Comparison of ENCODE assay signal across 19 cellular contexts in the genomic region with DNA sequence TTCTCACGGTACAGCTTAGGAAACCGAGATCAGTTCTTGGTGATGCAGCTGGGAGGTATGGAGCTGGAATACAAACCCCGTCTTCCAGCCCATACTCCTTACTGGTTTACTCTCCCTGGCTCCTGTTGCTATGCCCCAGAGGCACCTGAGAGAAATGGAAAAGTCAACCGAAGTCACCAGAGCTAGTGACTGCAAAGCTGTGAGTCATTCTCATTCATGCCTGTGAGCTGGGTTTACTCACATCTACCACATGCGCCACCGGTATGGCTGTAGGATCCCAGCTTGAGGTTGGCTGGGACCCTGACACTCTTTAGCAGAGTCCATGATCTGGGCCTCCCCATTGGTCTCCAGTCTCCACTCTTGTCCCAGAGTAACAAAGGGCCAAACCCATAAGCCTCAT.
DNase-seq lines count a peak whose midpoint lies in the region; ATAC-seq, FAIRE-seq and TF ChIP-seq lines count a peak whose summit lies in the region.
"Had no signal": no experiment of that assay in that cellular context is flagged by ENCODE, and none has a peak within 500 bp of the region (broad histone marks: within the 10 kb centered on the region; RNA-seq: fewer than 3 reads in every experiment).

No MANE protein-coding gene starts in this region.

- FAIRE-seq in HepG2 (lab: Jason Lieb, UNC): no peak
- FAIRE-seq: G401.6, HTR-8/SVneo, kidney, TTC549 had no signal

- POLR2A ChIA-PET in HepG2 (lab: Yijun Ruan, JAX): no interaction called here

- no peak; the same call in 2 of the 3 replicates for ATAC-seq in HepG2
- ATAC-seq: mucosa of descending colon had no signal

- TF ChIP-seq CTCF in C4-2B (conservative IDR thresholded peaks at IDR 0.05): no peak
- no peak for TF ChIP-seq CTCF in HepG2 (CRISPR knock-in tag; IDR thresholded peaks at IDR 0.05)
- no peak for TF ChIP-seq CTCF in CD14-positive monocyte (IDR thresholded peaks at IDR 0.05)
- no peak for TF ChIP-seq CTCF in sigmoid colon (IDR thresholded peaks at IDR 0.05)

- TF ChIP-seq POLR2A in HepG2 (IDR thresholded peaks at IDR 0.05; ENCODE audit: insufficient read depth in 1 of 2, low read depth in 2 of 2, low read length in 2 of 2) (no peak), sigmoid colon (IDR thresholded peaks at IDR 0.05) (no peak)

- no peak overlapping the region for H3K9ac ChIP-seq in HepG2 (ENCODE audit: insufficient read depth, low read depth, low read length)
- H3K9ac ChIP-seq: BLaER1 had no signal

- TF ChIP-seq RAD21 in HepG2 (CRISPR knock-in tag; IDR thresholded peaks at IDR 0.05): no peak

- no peak overlapping the region for H3K4me3 ChIP-seq in HepG2 (replicated peaks in 1 of 3; ENCODE audit: insufficient read depth in 1 of 3, low read depth in 2 of 3, low read length in 3 of 3)
- no peak overlapping the region for H3K4me3 ChIP-seq in sigmoid colon
- H3K4me3 ChIP-seq: BLaER1, mucosa of descending colon, SK-N-MC had no signal

- H3K9me3 ChIP-seq in HepG2 (ENCODE audit: low read length): no peaks in the 10 kb centered on the region
- H3K9me3 ChIP-seq in sigmoid colon: no peaks in the 10 kb centered on the region
- H3K9me3 ChIP-seq: BLaER1, mucosa of descending colon had no signal

- no TSS peak for BruUV-seq in HepG2 (replicated peaks; lab: Mats Ljungman, UMichigan)

- WGBS in HepG2 (ENCODE audit: low lambda C conversion rate): 90% methylated on average over 6 of the region's 6 CpGs
- WGBS in sigmoid colon, 2 donors: 92 to 94% methylated on average over 6 of the region's 6 CpGs

- peaks cover 17% of the 10 kb centered on the region for H3K27me3 Mint-ChIP-seq in activated naive CD8-positive, alpha-beta T cell treated with anti-CD3 and anti-CD28 coated beads for 36 hours
- H3K27me3 Mint-ChIP-seq in CD14-positive monocyte (ENCODE audit: low read depth in 3 of 3): peaks cover 0 to 2% (median 0%) of the 10 kb centered on the region in 3 donors

- no peak for TF ChIP-seq EP300 in HepG2 (IDR thresholded peaks at IDR 0.05; ENCODE audit: low read depth in 2 of 2, low read length in 2 of 2)
- TF ChIP-seq EP300 in HepG2 (CRISPR knock-in tag; IDR thresholded peaks at IDR 0.05; ENCODE audit: borderline replicate concordance): no peak
- TF ChIP-seq EP300 in sigmoid colon (IDR thresholded peaks at IDR 0.05): no peak

- H3K27ac Mint-ChIP-seq in activated naive CD8-positive, alpha-beta T cell treated with anti-CD3 and anti-CD28 coated beads for 36 hours: no peak overlapping the region
- H3K27ac Mint-ChIP-seq in CD14-positive monocyte: no peak overlapping the region

- peaks cover 11% of the 10 kb centered on the region for H3K4me1 Mint-ChIP-seq in activated naive CD8-positive, alpha-beta T cell treated with anti-CD3 and anti-CD28 coated beads for 36 hours
- no peaks in the 10 kb centered on the region for H3K4me1 Mint-ChIP-seq in CD14-positive monocyte
- H3K4me1 Mint-ChIP-seq: central memory CD8-positive, alpha-beta T cell had no signal

- H3K27ac ChIP-seq in C4-2B (peak overlapping the region; percentile 24; the same call in 1 of the 2 replicates), HepG2 (ENCODE audit: extremely low read length, insufficient read depth, low read length) (no peak overlapping the region), sigmoid colon (peak overlapping the region in 1 of 4 donors; percentile 57)
- H3K27ac ChIP-seq: SK-N-MC had no signal

- DNase-seq in ELF-1 (ENCODE audit: low read depth, low spot score) (peak; percentile 34), HepG2 (ENCODE audit: low spot score) (no peak), DMS153 (lab: John Stamatoyannopoulos, UW) (no peak), CD14-positive monocyte (ENCODE audit: low spot score) (no peak), sigmoid colon (no peak)
- peak; percentile 9 for DNase-seq in activated naive CD8-positive, alpha-beta T cell treated with anti-CD3 and anti-CD28 coated beads for 36 hours
- DNase-seq: activated CD8-positive, alpha-beta memory T cell treated with anti-CD3 and anti-CD28 coated beads for 24 hours; activated naive CD4-positive, alpha-beta T cell treated with anti-CD3 and anti-CD28 coated beads, Interleukin-2, amount 50 U/mL, for 16 hours; kidney; mucosa of descending colon; NCI-H2081 treated with DMSO at 0.1 percent for 48 hours; stimulated activated CD4-positive, alpha-beta T cell treated with anti-CD3 and anti-CD28 coated beads, Interleukin-12 subunit alpha, Interleukin-12 subunit beta, amount 100 ng/mL, for 4 hours had no signal

- no peak overlapping the region for H2AFZ ChIP-seq in HepG2 (ENCODE audit: low read length)

- H4K20me1 ChIP-seq in HepG2 (ENCODE audit: insufficient read depth, low read length): no peaks in the 10 kb centered on the region
- H4K20me1 ChIP-seq: BLaER1 had no signal

- no peaks in the 10 kb centered on the region for H3K9me3 Mint-ChIP-seq in activated naive CD8-positive, alpha-beta T cell treated with anti-CD3 and anti-CD28 coated beads for 36 hours
- no peaks in the 10 kb centered on the region for H3K9me3 Mint-ChIP-seq in CD14-positive monocyte
- H3K9me3 Mint-ChIP-seq: central memory CD8-positive, alpha-beta T cell had no signal

- no peaks in the 10 kb centered on the region for H3K79me2 ChIP-seq in HepG2 (ENCODE audit: insufficient read depth, low read length)

- peaks cover 19% of the 10 kb centered on the region for H3K4me1 ChIP-seq in HepG2 (ENCODE audit: insufficient read depth, low read length)
- H3K4me1 ChIP-seq in sigmoid colon: no peaks in the 10 kb centered on the region

- intact Hi-C loops in HepG2 (cut with micrococcal nuclease; ENCODE audit: unreplicated experiment) (no loop called here), CD14-positive monocyte (cut with micrococcal nuclease) (no loop called here), sigmoid colon (cut with DNase I) (no loop called here)

- in situ Hi-C loops in HepG2 (cut with HindIII; ENCODE audit: extremely low pct_ligation_motif_present, low pct_unique_long_range_greater_than_20kb): no loop called here

- CTCF ChIA-PET in HepG2 (lab: Yijun Ruan, JAX; ENCODE audit: low intra/inter-chr PET ratio, low total read pairs): no interaction called here

- H3K4me2 ChIP-seq in HepG2 (ENCODE audit: low read depth, low read length): no peak overlapping the region
- H3K4me2 ChIP-seq: BLaER1 had no signal

- H3K27me3 ChIP-seq in HepG2 (ENCODE audit: control insufficient read depth in 1 of 2, insufficient read depth in 2 of 2, low read length in 2 of 2) (no peaks in the 10 kb centered on the region), sigmoid colon (no peaks in the 10 kb centered on the region)
- H3K27me3 ChIP-seq: BLaER1 had no signal

- H3K36me3 ChIP-seq in HepG2 (replicated peaks in 1 of 2; ENCODE audit: control insufficient read depth in 1 of 2, insufficient read depth in 2 of 2, low read length in 2 of 2) (peaks cover 0 to 1% of the 10 kb centered on the region in 2 experiments; a peak in 1 of 5 replicates), sigmoid colon (no peaks in the 10 kb centered on the region)
- H3K36me3 ChIP-seq: BLaER1 had no signal

- no peaks in the 10 kb centered on the region for H3K36me3 Mint-ChIP-seq in activated naive CD8-positive, alpha-beta T cell treated with anti-CD3 and anti-CD28 coated beads for 36 hours
- H3K36me3 Mint-ChIP-seq in CD14-positive monocyte: peaks cover 65 to 87% of the 10 kb centered on the region in 2 donors

- H3K4me3 Mint-ChIP-seq in activated naive CD8-positive, alpha-beta T cell treated with anti-CD3 and anti-CD28 coated beads for 36 hours: no peak overlapping the region
- no peak overlapping the region for H3K4me3 Mint-ChIP-seq in CD14-positive monocyte
- H3K4me3 Mint-ChIP-seq: central memory CD8-positive, alpha-beta T cell had no signal

TF ChIP-seq in HepG2, 621 proteins besides CTCF, POLR2A, EP300 and RAD21:
- 0 out of 2 replicates have a peak, but pooled peaks have one; percentile 8 for TF ChIP-seq FOSL2 (CRISPR knock-in tag; IDR thresholded peaks at IDR 0.05)
- TF ChIP-seq ZNF572 (CRISPR knock-in tag; IDR thresholded peaks at IDR 0.05): no peak
- TF ChIP-seq, protein P1, sequence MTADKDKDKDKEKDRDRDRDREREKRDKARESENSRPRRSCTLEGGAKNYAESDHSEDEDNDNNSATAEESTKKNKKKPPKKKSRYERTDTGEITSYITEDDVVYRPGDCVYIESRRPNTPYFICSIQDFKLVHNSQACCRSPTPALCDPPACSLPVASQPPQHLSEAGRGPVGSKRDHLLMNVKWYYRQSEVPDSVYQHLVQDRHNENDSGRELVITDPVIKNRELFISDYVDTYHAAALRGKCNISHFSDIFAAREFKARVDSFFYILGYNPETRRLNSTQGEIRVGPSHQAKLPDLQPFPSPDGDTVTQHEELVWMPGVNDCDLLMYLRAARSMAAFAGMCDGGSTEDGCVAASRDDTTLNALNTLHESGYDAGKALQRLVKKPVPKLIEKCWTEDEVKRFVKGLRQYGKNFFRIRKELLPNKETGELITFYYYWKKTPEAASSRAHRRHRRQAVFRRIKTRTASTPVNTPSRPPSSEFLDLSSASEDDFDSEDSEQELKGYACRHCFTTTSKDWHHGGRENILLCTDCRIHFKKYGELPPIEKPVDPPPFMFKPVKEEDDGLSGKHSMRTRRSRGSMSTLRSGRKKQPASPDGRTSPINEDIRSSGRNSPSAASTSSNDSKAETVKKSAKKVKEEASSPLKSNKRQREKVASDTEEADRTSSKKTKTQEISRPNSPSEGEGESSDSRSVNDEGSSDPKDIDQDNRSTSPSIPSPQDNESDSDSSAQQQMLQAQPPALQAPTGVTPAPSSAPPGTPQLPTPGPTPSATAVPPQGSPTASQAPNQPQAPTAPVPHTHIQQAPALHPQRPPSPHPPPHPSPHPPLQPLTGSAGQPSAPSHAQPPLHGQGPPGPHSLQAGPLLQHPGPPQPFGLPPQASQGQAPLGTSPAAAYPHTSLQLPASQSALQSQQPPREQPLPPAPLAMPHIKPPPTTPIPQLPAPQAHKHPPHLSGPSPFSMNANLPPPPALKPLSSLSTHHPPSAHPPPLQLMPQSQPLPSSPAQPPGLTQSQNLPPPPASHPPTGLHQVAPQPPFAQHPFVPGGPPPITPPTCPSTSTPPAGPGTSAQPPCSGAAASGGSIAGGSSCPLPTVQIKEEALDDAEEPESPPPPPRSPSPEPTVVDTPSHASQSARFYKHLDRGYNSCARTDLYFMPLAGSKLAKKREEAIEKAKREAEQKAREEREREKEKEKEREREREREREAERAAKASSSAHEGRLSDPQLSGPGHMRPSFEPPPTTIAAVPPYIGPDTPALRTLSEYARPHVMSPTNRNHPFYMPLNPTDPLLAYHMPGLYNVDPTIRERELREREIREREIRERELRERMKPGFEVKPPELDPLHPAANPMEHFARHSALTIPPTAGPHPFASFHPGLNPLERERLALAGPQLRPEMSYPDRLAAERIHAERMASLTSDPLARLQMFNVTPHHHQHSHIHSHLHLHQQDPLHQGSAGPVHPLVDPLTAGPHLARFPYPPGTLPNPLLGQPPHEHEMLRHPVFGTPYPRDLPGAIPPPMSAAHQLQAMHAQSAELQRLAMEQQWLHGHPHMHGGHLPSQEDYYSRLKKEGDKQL (CRISPR knock-in tag; IDR thresholded peaks at IDR 0.05; ENCODE audit: low read depth): no peak

Comparison
In these comparisons a context has a peak if more than half of its experiments do, and no peak if none do; other contexts are left out.
1. DNase-seq: peak in ELF-1 (single experiment) and activated naive CD8-positive, alpha-beta T cell treated with anti-CD3 and anti-CD28 coated beads for 36 hours (single experiment); none in HepG2 (single experiment), DMS153 (single experiment), CD14-positive monocyte (single experiment) and sigmoid colon (single experiment).